In genomic region chr2:13858626-13859025, GRCh38 we compare ENCODE assay signal across 29 cellular contexts.
DNase-seq lines count a peak whose midpoint lies in the region; ATAC-seq, FAIRE-seq and TF ChIP-seq lines count a peak whose summit lies in the region.
"Had no signal": no experiment of that assay in that cellular context is flagged by ENCODE, and none has a peak within 500 bp of the region (broad histone marks: within the 10 kb centered on the region; RNA-seq: fewer than 3 reads in every experiment).

No MANE protein-coding gene starts in this region.

- in situ Hi-C loops in HepG2 (cut with HindIII; ENCODE audit: extremely low pct_ligation_motif_present, low pct_unique_long_range_greater_than_20kb) = no loop called here

- H4K20me1 ChIP-seq in HepG2 (ENCODE audit: insufficient read depth, low read length) = no peaks in the 10 kb centered on the region
- H4K20me1 ChIP-seq: BLaER1 treated with 17β-estradiol and CSF1 and Interleukin-3, amounts not matched to agents 10 nM and 100 nM had no signal

- H3K4me1 ChIP-seq in adipocyte (ENCODE audit: control insufficient read depth, insufficient read depth, low read length) (no peaks in the 10 kb centered on the region), HepG2 (ENCODE audit: insufficient read depth, low read length) (no peaks in the 10 kb centered on the region)
- H3K4me1 ChIP-seq: BLaER1 treated with 17β-estradiol and CSF1 and Interleukin-3, amounts not matched to agents 10 nM and 100 nM; Caco-2; thyroid gland had no signal

- H3K36me3 ChIP-seq in adipocyte (ENCODE audit: control insufficient read depth, insufficient read depth, low read length, severe bottlenecking) = no peaks in the 10 kb centered on the region
- H3K36me3 ChIP-seq in HepG2 (replicated peaks in 1 of 2; ENCODE audit: control insufficient read depth in 1 of 2, insufficient read depth in 2 of 2, low read length in 2 of 2) = no peaks in the 10 kb centered on the region
- H3K36me3 ChIP-seq: BLaER1 treated with 17β-estradiol and CSF1 and Interleukin-3, amounts not matched to agents 10 nM and 100 nM; neutrophil; thyroid gland had no signal

- TF ChIP-seq EP300 in HepG2 (IDR thresholded peaks at IDR 0.05; ENCODE audit: low read depth in 2 of 2, low read length in 2 of 2) (no peak), HepG2 (CRISPR knock-in tag; IDR thresholded peaks at IDR 0.05; ENCODE audit: borderline replicate concordance) (no peak)

- TF ChIP-seq POLR2A in HepG2 (IDR thresholded peaks at IDR 0.05; ENCODE audit: insufficient read depth in 1 of 2, low read depth in 2 of 2, low read length in 2 of 2) = no peak

- no peak for TF ChIP-seq RAD21 in HepG2 (CRISPR knock-in tag; IDR thresholded peaks at IDR 0.05)

- H3K9me3 ChIP-seq in adipocyte (ENCODE audit: control insufficient read depth, low read length) (no peaks in the 10 kb centered on the region), HepG2 (ENCODE audit: low read length) (peaks cover 81% of the 10 kb centered on the region)
- H3K9me3 ChIP-seq: BLaER1 treated with 17β-estradiol and CSF1 and Interleukin-3, amounts not matched to agents 10 nM and 100 nM; Caco-2; neutrophil; thyroid gland had no signal

- no peak for ATAC-seq in HepG2
- ATAC-seq: activated CD8-positive, alpha-beta memory T cell treated with anti-CD3 and anti-CD28 coated beads, Interleukin-2, amount 10 ng/mL, durations not matched to agents 7 days and 5 days; K562; Panc1; stimulated activated naive B cell treated with anti-CD40 and anti-IgM and Interleukin-4, amounts not matched to agents 10 μg/mL and 1 μg/mL and 100 μg/mL, for 72 hours; T-helper 17 cell had no signal

- H2AFZ ChIP-seq in HepG2 (ENCODE audit: low read length) = no peak overlapping the region

- H3K79me2 ChIP-seq in HepG2 (ENCODE audit: insufficient read depth, low read length) = no peaks in the 10 kb centered on the region

- no peak overlapping the region for H3K9ac ChIP-seq in adipocyte (ENCODE audit: low read length)
- no peak overlapping the region for H3K9ac ChIP-seq in HepG2 (ENCODE audit: insufficient read depth, low read depth, low read length)
- H3K9ac ChIP-seq: BLaER1 treated with 17β-estradiol and CSF1 and Interleukin-3, amounts not matched to agents 10 nM and 100 nM had no signal

- 3% methylated on average over 6 of the region's 6 CpGs for WGBS in HepG2 (ENCODE audit: low lambda C conversion rate)

- intact Hi-C loops in HepG2 (cut with micrococcal nuclease; ENCODE audit: unreplicated experiment) = no loop called here

- FAIRE-seq in HepG2 (lab: Jason Lieb, UNC) = no peak
- FAIRE-seq: K562, kidney had no signal

- H3K4me2 ChIP-seq in HepG2 (ENCODE audit: low read depth, low read length) = no peak overlapping the region
- H3K4me2 ChIP-seq: BLaER1 treated with 17β-estradiol and CSF1 and Interleukin-3, amounts not matched to agents 10 nM and 100 nM; smooth muscle cell had no signal

- H3K27ac ChIP-seq in HepG2 (ENCODE audit: extremely low read length, insufficient read depth, low read length) = no peak overlapping the region
- H3K27ac ChIP-seq: BLaER1 treated with 17β-estradiol and CSF1 and Interleukin-3, amounts not matched to agents 10 nM and 100 nM; neutrophil; thyroid gland had no signal

- BruUV-seq in HepG2 (replicated peaks; lab: Mats Ljungman, UMichigan) = no TSS peak

- DNase-seq in A172 (ENCODE audit: low spot score) = peak; percentile 65
- DNase-seq in HCEC 1CT = peak; percentile 86
- DNase-seq in adipocyte (ENCODE audit: low read depth) = peak; percentile 56
- DNase-seq in fibroblast of mammary gland (ENCODE audit: low read depth) = peak; percentile 80
- DNase-seq in DMS53 treated with DMSO at 0.1 percent for 48 hours (lab: John Stamatoyannopoulos, UW; ENCODE audit: unreplicated experiment) = no peak
- no peak for DNase-seq in HepG2 (ENCODE audit: low spot score)
- DNase-seq in NCI-H82 (lab: John Stamatoyannopoulos, UW) = no peak
- no peak for DNase-seq in SIG-M5 (lab: John Stamatoyannopoulos, UW)
- DNase-seq: 8988T; activated CD4-positive, alpha-beta T cell treated with anti-CD3 and anti-CD28 coated beads for 4 hours; activated CD8-positive, alpha-beta memory T cell treated with anti-CD3 and anti-CD28 coated beads, Interleukin-2, amount 10 ng/mL, durations not matched to agents 7 days and 5 days; activated naive CD4-positive, alpha-beta T cell treated with anti-CD3 and anti-CD28 coated beads, Interleukin-2, amount 50 U/mL, for 16 hours; anterior cingulate cortex; Caco-2; cerebellar nuclear complex; erythroblast; H9; kidney; NCI-H1694; NCI-H748 treated with DMSO at 0.1 percent for 48 hours; stimulated activated naive B cell treated with anti-CD40 and anti-IgM and Interleukin-4, amounts not matched to agents 10 μg/mL and 1 μg/mL and 100 μg/mL, for 72 hours; T-helper 17 cell; thyroid gland had no signal

- peak overlapping the region; percentile 42 for H3K4me3 ChIP-seq in adipocyte (ENCODE audit: low read length)
- H3K4me3 ChIP-seq in fibroblast of mammary gland (ENCODE audit: control insufficient read depth, low read depth, low read length) = no peak overlapping the region
- H3K4me3 ChIP-seq in HepG2 (replicated peaks in 1 of 3; ENCODE audit: insufficient read depth in 1 of 3, low read depth in 2 of 3, low read length in 3 of 3) = no peak overlapping the region
- H3K4me3 ChIP-seq: BLaER1 treated with 17β-estradiol and CSF1 and Interleukin-3, amounts not matched to agents 10 nM and 100 nM; K562; lung; smooth muscle cell; thyroid gland had no signal

- POLR2A ChIA-PET in HepG2 (lab: Yijun Ruan, JAX) = no interaction called here

- CTCF ChIA-PET in HepG2 (lab: Yijun Ruan, JAX; ENCODE audit: low intra/inter-chr PET ratio, low total read pairs) = no interaction called here

- TF ChIP-seq CTCF in fibroblast of mammary gland (conservative IDR thresholded peaks at IDR 0.05; ENCODE audit: control insufficient read depth, insufficient read depth, low read depth, low read length) (no peak), HepG2 (CRISPR knock-in tag; IDR thresholded peaks at IDR 0.05) (no peak)

- H3K27me3 ChIP-seq in adipocyte (replicated peaks; ENCODE audit: control insufficient read depth, insufficient read depth, low read length) = no peaks in the 10 kb centered on the region
- H3K27me3 ChIP-seq in HepG2 (ENCODE audit: control insufficient read depth in 1 of 2, insufficient read depth in 2 of 2, low read length in 2 of 2) = no peaks in the 10 kb centered on the region
- H3K27me3 ChIP-seq: BLaER1 treated with 17β-estradiol and CSF1 and Interleukin-3, amounts not matched to agents 10 nM and 100 nM; neutrophil; thyroid gland had no signal

TF ChIP-seq in HepG2, 621 proteins besides CTCF, POLR2A, EP300 and RAD21:
- TF ChIP-seq, protein P1, sequence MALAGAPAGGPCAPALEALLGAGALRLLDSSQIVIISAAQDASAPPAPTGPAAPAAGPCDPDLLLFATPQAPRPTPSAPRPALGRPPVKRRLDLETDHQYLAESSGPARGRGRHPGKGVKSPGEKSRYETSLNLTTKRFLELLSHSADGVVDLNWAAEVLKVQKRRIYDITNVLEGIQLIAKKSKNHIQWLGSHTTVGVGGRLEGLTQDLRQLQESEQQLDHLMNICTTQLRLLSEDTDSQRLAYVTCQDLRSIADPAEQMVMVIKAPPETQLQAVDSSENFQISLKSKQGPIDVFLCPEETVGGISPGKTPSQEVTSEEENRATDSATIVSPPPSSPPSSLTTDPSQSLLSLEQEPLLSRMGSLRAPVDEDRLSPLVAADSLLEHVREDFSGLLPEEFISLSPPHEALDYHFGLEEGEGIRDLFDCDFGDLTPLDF (CRISPR knock-in tag; IDR thresholded peaks at IDR 0.05) = no peak
TF ChIP-seq in HepG2: peak in this region for 0.

Comparison
In these comparisons a context has a peak if more than half of its experiments do, and no peak if none do; other contexts are left out.
1. DNase-seq: peak in A172 (single experiment), HCEC 1CT (single experiment), adipocyte (single experiment) and fibroblast of mammary gland (single experiment); none in DMS53 treated with DMSO at 0.1 percent for 48 hours (single experiment), HepG2 (single experiment), NCI-H82 (single experiment) and SIG-M5 (single experiment).